In genomic region chr20:58046311-58046710, GRCh38 we compare ENCODE assay signal across 18 cellular contexts.
"Had no signal": no experiment of that assay in that cellular context is flagged by ENCODE, and none has a peak within 500 bp of the region (broad histone marks: within the 10 kb centered on the region; RNA-seq: fewer than 3 reads in every experiment).

No MANE protein-coding gene starts in this region.

- ATAC-seq: activated CD4-positive, alpha-beta T cell treated with anti-CD3 and anti-CD28 coated beads for 36 hours; esophagus mucosa; gastrocnemius medialis; right lobe of liver; stimulated activated memory B cell treated with anti-CD40 and anti-IgM and Interleukin-4, amounts not matched to agents 10 μg/mL and 1 μg/mL and 100 μg/mL, for 72 hours; T-helper 17 cell had no signal

- H3K4me3 ChIP-seq: gastrocnemius medialis, left ventricle myocardium inferior, right lobe of liver, upper lobe of left lung had no signal

- H3K36me3 ChIP-seq: brain microvascular endothelial cell, gastrocnemius medialis, right lobe of liver, upper lobe of left lung had no signal

- H3K9me3 ChIP-seq: gastrocnemius medialis, right lobe of liver, upper lobe of left lung had no signal

- H3K27me3 ChIP-seq: brain microvascular endothelial cell, gastrocnemius medialis, right lobe of liver, upper lobe of left lung had no signal

- H3K27ac ChIP-seq: brain microvascular endothelial cell, gastrocnemius medialis, left ventricle myocardium inferior, right lobe of liver, upper lobe of left lung had no signal

- DNase-seq: activated B cell treated with CpG ODN at 0.5 μM for 24 hours; activated CD4-positive, alpha-beta T cell treated with anti-CD3 and anti-CD28 coated beads for 36 hours; activated CD4-positive, alpha-beta T cell treated with anti-CD3 and anti-CD28 coated beads, Interleukin-2, amount 50 U/mL, for 4 hours; activated gamma-delta T cell treated with Interleukin-2 at 50 U/mL for 16 hours; brain microvascular endothelial cell; caudate nucleus; effector memory CD4-positive, alpha-beta T cell; gastrocnemius medialis; hippocampal formation; right lobe of liver; small intestine; stimulated activated CD4-positive, alpha-beta T cell treated with anti-CD3 and anti-CD28 coated beads, Interleukin-2, amount 100 ng/mL, for 24 hours; SW 1271; T-helper 17 cell; upper lobe of left lung had no signal

- H3K4me1 ChIP-seq: gastrocnemius medialis, right lobe of liver had no signal
